Comparison of ENCODE assay signal across 11 cellular contexts in genomic region chr5:14036514-14036913, GRCh38.
DNase-seq lines count a peak whose midpoint lies in the region; ATAC-seq and TF ChIP-seq lines count a peak whose summit lies in the region.
"Had no signal": no experiment of that assay in that cellular context is flagged by ENCODE, and none has a peak within 500 bp of the region (broad histone marks: within the 10 kb centered on the region; RNA-seq: fewer than 3 reads in every experiment).

No MANE protein-coding gene starts in this region.

- peak overlapping the region; percentile 64 for H3K4me3 Mint-ChIP-seq in type B pancreatic cell
- H3K4me3 Mint-ChIP-seq: activated T-helper 17 cell treated with anti-CD3 and anti-CD28 coated beads, Interleukin-2, amount 50 U/mL, for 72 hours had no signal

- H3K27ac Mint-ChIP-seq in type B pancreatic cell: peak overlapping the region; percentile 82
- H3K27ac Mint-ChIP-seq: activated T-helper 17 cell treated with anti-CD3 and anti-CD28 coated beads, Interleukin-2, amount 50 U/mL, for 72 hours had no signal

- no peaks in the 10 kb centered on the region for H3K9me3 ChIP-seq in breast epithelium

- peaks cover 36% of the 10 kb centered on the region for H3K4me1 Mint-ChIP-seq in type B pancreatic cell (ENCODE audit: unreplicated experiment)
- H3K4me1 Mint-ChIP-seq: activated T-helper 17 cell treated with anti-CD3 and anti-CD28 coated beads, Interleukin-2, amount 50 U/mL, for 72 hours had no signal

- H3K4me1 ChIP-seq in breast epithelium: peaks cover 0 to 10% of the 10 kb centered on the region in 2 donors

- H3K27ac ChIP-seq in breast epithelium: peak overlapping the region; percentile 13 to 79
- H3K27ac ChIP-seq: 22Rv1 had no signal

- peak; percentile 2 for TF ChIP-seq POLR2A in breast epithelium (IDR thresholded peaks at IDR 0.05)

- no peaks in the 10 kb centered on the region for H3K36me3 ChIP-seq in breast epithelium

- intact Hi-C loops in breast epithelium (cut with DNase I; ENCODE audit: low total_unique reads): no loop called here

- H3K9me3 Mint-ChIP-seq in type B pancreatic cell: peaks cover 7% of the 10 kb centered on the region
- H3K9me3 Mint-ChIP-seq: activated T-helper 17 cell treated with anti-CD3 and anti-CD28 coated beads, Interleukin-2, amount 50 U/mL, for 72 hours had no signal

- no peak for TF ChIP-seq CTCF in breast epithelium (IDR thresholded peaks at IDR 0.05)
- TF ChIP-seq CTCF in type B pancreatic cell (conservative IDR thresholded peaks at IDR 0.05): no peak

- no peaks in the 10 kb centered on the region for H3K36me3 Mint-ChIP-seq in type B pancreatic cell

- ATAC-seq in GM21423 (IDR thresholded peaks at IDR 0.05; ENCODE audit: unreplicated experiment): no peak

- H3K27me3 ChIP-seq in breast epithelium: no peaks in the 10 kb centered on the region

- H3K4me3 ChIP-seq in breast epithelium: peak overlapping the region in 1 of 3 donors; percentile 16

- peaks cover 2% of the 10 kb centered on the region for H3K27me3 Mint-ChIP-seq in type B pancreatic cell

- DNase-seq in DMS 273 (lab: John Stamatoyannopoulos, UW; ENCODE audit: unreplicated experiment) (peak; percentile 21), DMS 273 treated with DMSO at 0.1 percent for 48 hours (lab: John Stamatoyannopoulos, UW) (no peak), breast epithelium (ENCODE audit: low spot score in 2 of 2) (no peak), left kidney (ENCODE audit: low read depth, low spot score) (peak; percentile 52), type B pancreatic cell (ENCODE audit: extremely low spot score, unreplicated experiment) (no peak), SKM-1 (lab: John Stamatoyannopoulos, UW; ENCODE audit: unreplicated experiment) (no peak), SKM-1 treated with dmso at 0.1 percent for 144 hours (lab: John Stamatoyannopoulos, UW; ENCODE audit: unreplicated experiment) (no peak)
- DNase-seq: NCI-H1417 treated with DMSO at 0.1 percent for 48 hours had no signal

Comparison
In these comparisons a context has a peak if more than half of its experiments do, and no peak if none do; other contexts are left out.
1. DNase-seq: peak in DMS 273 (single experiment) and left kidney (single experiment); none in DMS 273 treated with DMSO at 0.1 percent for 48 hours (single experiment), breast epithelium (0 of 2), type B pancreatic cell (single experiment), SKM-1 (single experiment) and SKM-1 treated with dmso at 0.1 percent for 144 hours (single experiment).